Comparison of ENCODE assay signal across 10 cellular contexts in the genomic region with DNA sequence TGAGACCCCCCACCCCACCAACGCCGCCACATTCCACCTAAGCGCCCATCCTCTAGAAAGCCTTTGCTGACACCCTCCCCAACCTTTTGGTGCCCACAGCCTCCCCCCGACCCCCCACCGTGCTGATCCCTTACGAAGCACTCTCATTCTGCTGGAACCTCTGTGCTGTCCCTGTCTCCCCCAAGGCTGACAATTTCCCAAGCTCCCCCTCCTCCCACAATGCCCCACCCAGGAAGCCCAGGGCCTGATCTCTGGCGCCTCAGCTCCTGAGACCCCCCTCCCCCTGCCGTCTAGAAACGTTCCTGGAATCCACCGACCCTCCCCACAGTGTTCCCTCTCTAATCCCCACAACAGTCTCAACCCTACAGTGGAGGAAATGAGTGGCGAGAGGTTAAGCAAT. TPM values are rescaled to one million over a fixed set of nuclear protein-coding genes. Genes with fewer than 3 reads are reported as not detected.
A peak's percentile ranks its signal among the peaks of the same experiment; 100 is the strongest.
DNase-seq lines count a peak whose midpoint lies in the region; ATAC-seq lines count a peak whose summit lies in the region.
"Had no signal": no experiment of that assay in that cellular context is flagged by ENCODE, and none has a peak within 500 bp of the region (broad histone marks: within the 10 kb centered on the region; RNA-seq: fewer than 3 reads in every experiment).

No MANE protein-coding gene starts in this region.

- H3K4me3 Mint-ChIP-seq in activated T-helper 17 cell treated with anti-CD3 and anti-CD28 coated beads, Interleukin-2, amount 50 U/mL, for 72 hours = peak overlapping the region; percentile 70
- H3K4me3 Mint-ChIP-seq in stimulated activated naive B cell treated with anti-CD40 and anti-IgM and Interleukin-4, amounts not matched to agents 10 μg/mL and 1 μg/mL and 100 μg/mL, for 72 hours = peak overlapping the region; percentile 88 to 92
- H3K4me3 Mint-ChIP-seq: neural crest cell had no signal

- 52% methylated on average over 11 of the region's 11 CpGs for WGBS in HUES64

- ATAC-seq in activated T-helper 17 cell treated with anti-CD3 and anti-CD28 coated beads, Interleukin-2, amount 50 U/mL, for 72 hours (replicated peaks) = no peak
- ATAC-seq in stimulated activated naive B cell treated with anti-CD40 and anti-IgM and Interleukin-4, amounts not matched to agents 10 μg/mL and 1 μg/mL and 100 μg/mL, for 72 hours (replicated peaks) = no peak
- ATAC-seq in HG03521 (IDR thresholded peaks at IDR 0.05; ENCODE audit: unreplicated experiment) = no peak

- H3K9ac ChIP-seq in HUES64 (ENCODE audit: low read depth, low read length) = peak overlapping the region; percentile 76

- H3K27me3 ChIP-seq in HUES64 (ENCODE audit: insufficient read depth, low read length) = peaks cover 8% of the 10 kb centered on the region
- H3K27me3 ChIP-seq in layer of hippocampus (ENCODE audit: control insufficient read depth, insufficient read depth, low read length) = no peaks in the 10 kb centered on the region

- 0 out of 2 replicates have a peak, but pooled peaks cover 8% of the 10 kb centered on the region for H3K4me1 ChIP-seq in HUES64 (ENCODE audit: insufficient read depth, low read length)

- H3K4me1 Mint-ChIP-seq in activated T-helper 17 cell treated with anti-CD3 and anti-CD28 coated beads, Interleukin-2, amount 50 U/mL, for 72 hours = no peaks in the 10 kb centered on the region
- peaks cover 9 to 16% of the 10 kb centered on the region in 2 donors for H3K4me1 Mint-ChIP-seq in stimulated activated naive B cell treated with anti-CD40 and anti-IgM and Interleukin-4, amounts not matched to agents 10 μg/mL and 1 μg/mL and 100 μg/mL, for 72 hours

- H3K27ac ChIP-seq in HUES64 (ENCODE audit: low read depth, low read length) (no peak overlapping the region), layer of hippocampus (ENCODE audit: low read depth, low read length) (peak overlapping the region; percentile 77)

- no peak for DNase-seq in stimulated activated naive B cell treated with anti-CD40 and anti-IgM and Interleukin-4, amounts not matched to agents 10 μg/mL and 1 μg/mL and 100 μg/mL, for 72 hours
- DNase-seq in NCI-H2196 treated with DMSO at 0.1 percent for 48 hours (lab: John Stamatoyannopoulos, UW; ENCODE audit: unreplicated experiment) (no peak), Ammon's horn (ENCODE audit: low spot score) (no peak), OCI-M1 (lab: John Stamatoyannopoulos, UW) (no peak)
- DNase-seq: NCI-H2081 had no signal

- H3K9me3 Mint-ChIP-seq in activated T-helper 17 cell treated with anti-CD3 and anti-CD28 coated beads, Interleukin-2, amount 50 U/mL, for 72 hours = peaks cover 5% of the 10 kb centered on the region
- peaks cover 16% of the 10 kb centered on the region in 2 donors for H3K9me3 Mint-ChIP-seq in stimulated activated naive B cell treated with anti-CD40 and anti-IgM and Interleukin-4, amounts not matched to agents 10 μg/mL and 1 μg/mL and 100 μg/mL, for 72 hours

- no peaks in the 10 kb centered on the region for H3K27me3 Mint-ChIP-seq in activated T-helper 17 cell treated with anti-CD3 and anti-CD28 coated beads, Interleukin-2, amount 50 U/mL, for 72 hours
- no peaks in the 10 kb centered on the region for H3K27me3 Mint-ChIP-seq in stimulated activated naive B cell treated with anti-CD40 and anti-IgM and Interleukin-4, amounts not matched to agents 10 μg/mL and 1 μg/mL and 100 μg/mL, for 72 hours

- peak overlapping the region; percentile 66 for H3K27ac Mint-ChIP-seq in activated T-helper 17 cell treated with anti-CD3 and anti-CD28 coated beads, Interleukin-2, amount 50 U/mL, for 72 hours
- H3K27ac Mint-ChIP-seq in stimulated activated naive B cell treated with anti-CD40 and anti-IgM and Interleukin-4, amounts not matched to agents 10 μg/mL and 1 μg/mL and 100 μg/mL, for 72 hours = peak overlapping the region; percentile 94

- no peaks in the 10 kb centered on the region for H3K36me3 ChIP-seq in HUES64 (ENCODE audit: insufficient read depth, low read length)

- H3K4me3 ChIP-seq in HUES64 (ENCODE audit: low read length) = peak overlapping the region; percentile 62

- H3K9me3 ChIP-seq in HUES64 (ENCODE audit: insufficient read depth, low read depth, low read length) = peaks cover 16% of the 10 kb centered on the region

- H3K36me3 Mint-ChIP-seq in activated T-helper 17 cell treated with anti-CD3 and anti-CD28 coated beads, Interleukin-2, amount 50 U/mL, for 72 hours (ENCODE audit: low read depth) = no peaks in the 10 kb centered on the region
- peaks cover 4 to 13% of the 10 kb centered on the region in 2 donors for H3K36me3 Mint-ChIP-seq in stimulated activated naive B cell treated with anti-CD40 and anti-IgM and Interleukin-4, amounts not matched to agents 10 μg/mL and 1 μg/mL and 100 μg/mL, for 72 hours

RNA-seq across cellular contexts. Expression of gene MYL3, which starts 18.4 kb away (rescaled TPM):
- polyA plus RNA-seq in HUES64 (2013, experiment 1 of 2) = 0.25 TPM
- 0.44 TPM for polyA plus RNA-seq in HUES64 (2013, experiment 2 of 2)
- total RNA-seq in activated T-helper 17 cell treated with anti-CD3 and anti-CD28 coated beads, Interleukin-2, amount 50 U/mL, for 72 hours = not detected
- total RNA-seq: neural crest cell had no signal

RNA-seq across cellular contexts. Expression of gene PTH1R, which starts 32.7 kb away (rescaled TPM):
- 2.1 TPM for polyA plus RNA-seq in HUES64 (2013, experiment 1 of 2)
- 1.5 TPM for polyA plus RNA-seq in HUES64 (2013, experiment 2 of 2)
- total RNA-seq in activated T-helper 17 cell treated with anti-CD3 and anti-CD28 coated beads, Interleukin-2, amount 50 U/mL, for 72 hours = not detected
